20 cellular contexts compared by ENCODE assay signal in genomic region chr18:58802959-58803358, GRCh38.
A peak's percentile ranks its signal among the peaks of the same experiment; 100 is the strongest.
DNase-seq lines count a peak whose midpoint lies in the region; ATAC-seq and TF ChIP-seq lines count a peak whose summit lies in the region.
"Had no signal": no experiment of that assay in that cellular context is flagged by ENCODE, and none has a peak within 500 bp of the region (broad histone marks: within the 10 kb centered on the region; RNA-seq: fewer than 3 reads in every experiment).

No MANE protein-coding gene starts in this region.

- no peak for DNase-seq in right cardiac atrium
- DNase-seq in cardiac septum (ENCODE audit: low spot score): no peak
- no peak for DNase-seq in nephron progenitor cell
- DNase-seq in body of pancreas: no peak
- DNase-seq: AML-193; Caco-2; Calu3; CD4-positive, alpha-beta T cell; CD8-positive, alpha-beta T cell; DMS79 treated with DMSO at 0.1 percent for 48 hours; GF-D8 had no signal

- no peak for TF ChIP-seq POLR2A in body of pancreas (IDR thresholded peaks at IDR 0.05)

- WGBS in right cardiac atrium: 73% methylated on average over 5 of the region's 5 CpGs
- 81 to 90% methylated on average over 5 of the region's 5 CpGs for WGBS in body of pancreas, 2 donors

- H3K36me3 Mint-ChIP-seq in brain: peaks cover 4% of the 10 kb centered on the region
- H3K36me3 Mint-ChIP-seq in nephron progenitor cell (ENCODE audit: low read depth): no peaks in the 10 kb centered on the region
- no peaks in the 10 kb centered on the region for H3K36me3 Mint-ChIP-seq in stimulated activated memory B cell treated with anti-CD40 and anti-IgM and Interleukin-4, amounts not matched to agents 10 μg/mL and 1 μg/mL and 100 μg/mL, for 72 hours
- H3K36me3 Mint-ChIP-seq: CD8-positive, alpha-beta T cell had no signal

- H3K27ac Mint-ChIP-seq in brain (peak overlapping the region in 3 of 5 experiments; percentile 27 to 59 (median 56)), nephron progenitor cell (peak overlapping the region; percentile 41)
- H3K27ac Mint-ChIP-seq in stimulated activated memory B cell treated with anti-CD40 and anti-IgM and Interleukin-4, amounts not matched to agents 10 μg/mL and 1 μg/mL and 100 μg/mL, for 72 hours: peak overlapping the region; percentile 8
- H3K27ac Mint-ChIP-seq: B cell; CD4-positive, alpha-beta T cell; CD8-positive, alpha-beta T cell had no signal

- H3K27me3 Mint-ChIP-seq in brain (no peaks in the 10 kb centered on the region), nephron progenitor cell (ENCODE audit: low read depth, poor library complexity) (peaks cover 2% of the 10 kb centered on the region)
- H3K27me3 Mint-ChIP-seq in stimulated activated memory B cell treated with anti-CD40 and anti-IgM and Interleukin-4, amounts not matched to agents 10 μg/mL and 1 μg/mL and 100 μg/mL, for 72 hours: no peaks in the 10 kb centered on the region
- H3K27me3 Mint-ChIP-seq: B cell had no signal

- no peak overlapping the region for H3K4me3 Mint-ChIP-seq in brain
- H3K4me3 Mint-ChIP-seq in nephron progenitor cell: no peak overlapping the region
- H3K4me3 Mint-ChIP-seq in stimulated activated memory B cell treated with anti-CD40 and anti-IgM and Interleukin-4, amounts not matched to agents 10 μg/mL and 1 μg/mL and 100 μg/mL, for 72 hours: no peak overlapping the region
- H3K4me3 Mint-ChIP-seq: B cell; CD4-positive, alpha-beta T cell; CD8-positive, alpha-beta T cell had no signal

- no peaks in the 10 kb centered on the region for H3K36me3 ChIP-seq in body of pancreas (replicated peaks in 1 of 2; ENCODE audit: insufficient read depth in 1 of 2, low read depth in 2 of 2)
- H3K36me3 ChIP-seq: BLaER1 treated with 17β-estradiol and CSF1 and Interleukin-3, amounts not matched to agents 10 nM and 100 nM had no signal

- H3K9me3 ChIP-seq in right cardiac atrium (ENCODE audit: control insufficient read depth, low read length) (no peaks in the 10 kb centered on the region), body of pancreas (no peaks in the 10 kb centered on the region)
- H3K9me3 ChIP-seq: A549, Caco-2 had no signal

- H3K4me3 ChIP-seq in right cardiac atrium (ENCODE audit: low read length) (no peak overlapping the region), body of pancreas (no peak overlapping the region)
- H3K4me3 ChIP-seq: A549; BLaER1 treated with 17β-estradiol and CSF1 and Interleukin-3, amounts not matched to agents 10 nM and 100 nM had no signal

- H3K9me3 Mint-ChIP-seq in brain (peaks cover 3 to 12% (median 11%) of the 10 kb centered on the region in 5 experiments), nephron progenitor cell (peaks cover 8% of the 10 kb centered on the region)
- H3K9me3 Mint-ChIP-seq in stimulated activated memory B cell treated with anti-CD40 and anti-IgM and Interleukin-4, amounts not matched to agents 10 μg/mL and 1 μg/mL and 100 μg/mL, for 72 hours: no peaks in the 10 kb centered on the region
- H3K9me3 Mint-ChIP-seq: CD8-positive, alpha-beta T cell had no signal

- H3K4me1 ChIP-seq in right cardiac atrium (ENCODE audit: control insufficient read depth, insufficient read depth, low read length) (no peaks in the 10 kb centered on the region), body of pancreas (no peaks in the 10 kb centered on the region)
- H3K4me1 ChIP-seq: A549; BLaER1 treated with 17β-estradiol and CSF1 and Interleukin-3, amounts not matched to agents 10 nM and 100 nM; Caco-2 had no signal

- H3K27ac ChIP-seq in right cardiac atrium (ENCODE audit: low read length): no peak overlapping the region
- H3K27ac ChIP-seq in body of pancreas: no peak overlapping the region
- H3K27ac ChIP-seq: 22Rv1; A549; BLaER1 treated with 17β-estradiol and CSF1 and Interleukin-3, amounts not matched to agents 10 nM and 100 nM; C4-2B had no signal

- intact Hi-C loops in right cardiac atrium (cut with DNase I): no loop called here
- intact Hi-C loops in cardiac septum (cut with DNase I): no loop called here
- intact Hi-C loops in body of pancreas (cut with DNase I): no loop called here

- no peak for TF ChIP-seq CTCF in brain (conservative IDR thresholded peaks at IDR 0.05)
- TF ChIP-seq CTCF in nephron progenitor cell (IDR thresholded peaks at IDR 0.05): no peak
- TF ChIP-seq CTCF in body of pancreas (IDR thresholded peaks at IDR 0.05): no peak

- H3K4me1 Mint-ChIP-seq in brain: peaks cover 34% of the 10 kb centered on the region
- peaks cover 24% of the 10 kb centered on the region for H3K4me1 Mint-ChIP-seq in nephron progenitor cell
- peaks cover 19% of the 10 kb centered on the region for H3K4me1 Mint-ChIP-seq in stimulated activated memory B cell treated with anti-CD40 and anti-IgM and Interleukin-4, amounts not matched to agents 10 μg/mL and 1 μg/mL and 100 μg/mL, for 72 hours

- no peaks in the 10 kb centered on the region for H3K27me3 ChIP-seq in right cardiac atrium (ENCODE audit: control insufficient read depth, insufficient read depth)
- no peaks in the 10 kb centered on the region for H3K27me3 ChIP-seq in body of pancreas
- H3K27me3 ChIP-seq: BLaER1 treated with 17β-estradiol and CSF1 and Interleukin-3, amounts not matched to agents 10 nM and 100 nM had no signal

- ATAC-seq in right cardiac atrium (peak; percentile 43 to 64), GM19397 (IDR thresholded peaks at IDR 0.05; ENCODE audit: unreplicated experiment) (no peak), body of pancreas (no peak), GM21717 (IDR thresholded peaks at IDR 0.05; ENCODE audit: unreplicated experiment) (no peak)
- ATAC-seq in stimulated activated memory B cell treated with anti-CD40 and anti-IgM and Interleukin-4, amounts not matched to agents 10 μg/mL and 1 μg/mL and 100 μg/mL, for 72 hours: no peak
- ATAC-seq: A549; CD8-positive, alpha-beta T cell had no signal

Comparison
In these comparisons a context has a peak if more than half of its experiments do, and no peak if none do; other contexts are left out.
1. ATAC-seq: peak in right cardiac atrium (2 of 2); none in stimulated activated memory B cell treated with anti-CD40 and anti-IgM and Interleukin-4, amounts not matched to agents 10 μg/mL and 1 μg/mL and 100 μg/mL, for 72 hours (single experiment), GM19397 (single experiment), body of pancreas (single experiment) and GM21717 (single experiment).
2. Peak in every context shown above with its lines, with median percentiles within 50 percentile points of each other: H3K27ac Mint-ChIP-seq.